37 cellular contexts compared by ENCODE assay signal in the genomic region with DNA sequence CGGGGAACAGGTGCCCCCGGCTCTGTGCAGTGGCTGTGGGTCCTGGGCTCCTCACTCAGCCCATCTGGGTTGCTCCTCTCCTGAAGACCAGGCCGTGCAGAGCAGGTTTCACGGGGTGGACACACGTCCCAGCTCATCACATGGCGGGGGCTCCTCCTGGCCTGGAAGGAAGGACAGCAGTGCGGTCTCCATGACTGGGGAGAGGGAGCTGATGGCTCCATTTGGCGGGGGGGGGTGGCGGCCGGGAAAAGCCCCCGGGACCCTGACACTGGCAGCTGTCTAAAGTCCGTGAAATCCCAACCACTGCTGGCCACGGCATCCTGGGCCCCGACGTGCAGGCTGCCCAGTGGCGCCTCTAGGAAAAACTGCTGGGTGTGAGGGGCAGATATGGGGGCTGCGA.
"Had no signal": no experiment of that assay in that cellular context is flagged by ENCODE, and none has a peak within 500 bp of the region (broad histone marks: within the 10 kb centered on the region; RNA-seq: fewer than 3 reads in every experiment).

No MANE protein-coding gene starts in this region.

- H3K4me3 Mint-ChIP-seq: activated naive CD4-positive, alpha-beta T cell treated with anti-CD3 and anti-CD28 coated beads for 36 hours; activated naive CD4-positive, alpha-beta T cell treated with anti-CD3 and anti-CD28 coated beads, Interleukin-2, amount 10 ng/mL, durations not matched to agents 7 days and 5 days; activated naive CD4-positive, alpha-beta T cell treated with anti-CD3 and anti-CD28 coated beads, Interleukin-2, amount 50 U/mL, for 24 hours; activated naive CD8-positive, alpha-beta T cell; activated naive CD8-positive, alpha-beta T cell treated with anti-CD3 and anti-CD28 coated beads for 36 hours; activated naive CD8-positive, alpha-beta T cell treated with anti-CD3 and anti-CD28 coated beads, Interleukin-2, amount 10 ng/mL, durations not matched to agents 7 days and 5 days; activated naive CD8-positive, alpha-beta T cell treated with anti-CD3 and anti-CD28 coated beads, Interleukin-2, amount 50 U/mL, for 24 hours; activated T-cell treated with anti-CD3 and anti-CD28 coated beads, Interleukin-2, amount 50 U/mL, for 24 hours; activated T-cell treated with anti-CD3 and anti-CD28 coated beads, Interleukin-2, amount 50 U/mL, for 4 hours; activated T-cell treated with anti-CD3 and anti-CD28 coated beads, Interleukin-2, amount 50 U/mL, for 72 hours; activated T-helper 1 cell treated with anti-CD3 and anti-CD28 coated beads, Interleukin-12 subunit alpha, Interleukin-12 subunit beta, Interleukin-2, Interleukin-4 antibody, amounts not matched to agents 30 ng/mL and 10 ng/mL and 1 ng/mL, durations not matched to agents 14 hours and 24 hours and 36 hours; activated T-helper 17 cell treated with anti-CD3 and anti-CD28 coated beads, Interleukin-2, amount 50 U/mL, for 72 hours; brain; central memory CD8-positive, alpha-beta T cell had no signal

- H3K27ac Mint-ChIP-seq: activated naive CD4-positive, alpha-beta T cell treated with anti-CD3 and anti-CD28 coated beads, Interleukin-2, amount 10 ng/mL, durations not matched to agents 7 days and 5 days; activated naive CD4-positive, alpha-beta T cell treated with anti-CD3 and anti-CD28 coated beads, Interleukin-2, amount 50 U/mL, for 24 hours; activated naive CD8-positive, alpha-beta T cell treated with anti-CD3 and anti-CD28 coated beads for 36 hours; activated naive CD8-positive, alpha-beta T cell treated with anti-CD3 and anti-CD28 coated beads, Interleukin-2, amount 10 ng/mL, durations not matched to agents 7 days and 5 days; activated naive CD8-positive, alpha-beta T cell treated with anti-CD3 and anti-CD28 coated beads, Interleukin-2, amount 50 U/mL, for 24 hours; activated T-cell treated with anti-CD3 and anti-CD28 coated beads, Interleukin-2, amount 50 U/mL, for 24 hours; activated T-cell treated with anti-CD3 and anti-CD28 coated beads, Interleukin-2, amount 50 U/mL, for 72 hours; activated T-helper 1 cell treated with anti-CD3 and anti-CD28 coated beads, Interleukin-12 subunit alpha, Interleukin-12 subunit beta, Interleukin-2, Interleukin-4 antibody, amounts not matched to agents 30 ng/mL and 10 ng/mL and 1 ng/mL, durations not matched to agents 14 hours and 24 hours and 36 hours; activated T-helper 17 cell treated with anti-CD3 and anti-CD28 coated beads, Interleukin-2, amount 50 U/mL, for 72 hours; activated T-helper 2 cell treated with anti-CD3 and anti-CD28 coated beads, Interferon-gamma antibody, Interleukin-2, Interleukin-4, amounts not matched to agents 10 μg/mL and 5 μg/mL and 100 μg/mL, durations not matched to agents 14 hours and 24 hours and 36 hours; brain had no signal

- H3K27ac ChIP-seq: adrenal gland, ascending aorta, body of pancreas, brain microvascular endothelial cell, breast epithelium, cardiac muscle cell had no signal

- H3K9me3 Mint-ChIP-seq: activated naive CD4-positive, alpha-beta T cell treated with anti-CD3 and anti-CD28 coated beads, Interleukin-2, amount 10 ng/mL, durations not matched to agents 7 days and 5 days; activated naive CD4-positive, alpha-beta T cell treated with anti-CD3 and anti-CD28 coated beads, Interleukin-2, amount 50 U/mL, for 24 hours; activated naive CD4-positive, alpha-beta T cell treated with anti-CD3 and anti-CD28 coated beads, Interleukin-2, amount 50 U/mL, for 72 hours; activated naive CD8-positive, alpha-beta T cell treated with anti-CD3 and anti-CD28 coated beads, Interleukin-2, amount 10 ng/mL, durations not matched to agents 7 days and 5 days; activated naive CD8-positive, alpha-beta T cell treated with anti-CD3 and anti-CD28 coated beads, Interleukin-2, amount 50 U/mL, for 24 hours; activated T-cell treated with anti-CD3 and anti-CD28 coated beads, Interleukin-2, amount 50 U/mL, for 24 hours; activated T-cell treated with anti-CD3 and anti-CD28 coated beads, Interleukin-2, amount 50 U/mL, for 4 hours; activated T-cell treated with anti-CD3 and anti-CD28 coated beads, Interleukin-2, amount 50 U/mL, for 72 hours; activated T-helper 1 cell treated with anti-CD3 and anti-CD28 coated beads, Interleukin-12 subunit alpha, Interleukin-12 subunit beta, Interleukin-2, Interleukin-4 antibody, amounts not matched to agents 30 ng/mL and 10 ng/mL and 1 ng/mL, durations not matched to agents 14 hours and 24 hours and 36 hours; activated T-helper 17 cell treated with anti-CD3 and anti-CD28 coated beads, Interleukin-2, amount 50 U/mL, for 72 hours; activated T-helper 2 cell treated with anti-CD3 and anti-CD28 coated beads, Interferon-gamma antibody, Interleukin-2, Interleukin-4, amounts not matched to agents 10 μg/mL and 5 μg/mL and 100 μg/mL, durations not matched to agents 14 hours and 24 hours and 36 hours; central memory CD8-positive, alpha-beta T cell had no signal

- H3K36me3 ChIP-seq: adrenal gland, ascending aorta, brain microvascular endothelial cell, breast epithelium, cardiac muscle cell had no signal

- H3K27me3 ChIP-seq: ascending aorta, body of pancreas had no signal

- H3K9me3 ChIP-seq: body of pancreas had no signal

- H3K4me3 ChIP-seq: adrenal gland, ascending aorta, body of pancreas, breast epithelium, cardiac muscle cell had no signal

- H3K4me1 ChIP-seq: body of pancreas, breast epithelium had no signal

- H3K36me3 Mint-ChIP-seq: activated naive CD4-positive, alpha-beta T cell treated with anti-CD3 and anti-CD28 coated beads, Interleukin-2, amount 10 ng/mL, durations not matched to agents 7 days and 5 days; activated naive CD4-positive, alpha-beta T cell treated with anti-CD3 and anti-CD28 coated beads, Interleukin-2, amount 50 U/mL, for 24 hours; activated naive CD8-positive, alpha-beta T cell had no signal

- H3K27me3 Mint-ChIP-seq: activated naive CD4-positive, alpha-beta T cell treated with anti-CD3 and anti-CD28 coated beads, Interleukin-2, amount 50 U/mL, for 24 hours; activated naive CD8-positive, alpha-beta T cell; activated naive CD8-positive, alpha-beta T cell treated with anti-CD3 and anti-CD28 coated beads for 36 hours; activated T-cell treated with anti-CD3 and anti-CD28 coated beads, Interleukin-2, amount 50 U/mL, for 24 hours; activated T-helper 17 cell treated with anti-CD3 and anti-CD28 coated beads, Interleukin-2, amount 50 U/mL, for 72 hours; central memory CD8-positive, alpha-beta T cell had no signal

- DNase-seq: activated effector memory CD4-positive, alpha-beta T cell treated with anti-CD3 and anti-CD28 coated beads, Interleukin-2, amount 50 U/mL, for 16 hours; activated effector memory CD4-positive, alpha-beta T cell treated with Interleukin-2 at 50 U/mL for 16 hours; activated gamma-delta T cell; activated gamma-delta T cell treated with Interleukin-2 at 50 U/mL for 16 hours; activated naive CD4-positive, alpha-beta T cell; activated naive CD4-positive, alpha-beta T cell treated with anti-CD3 and anti-CD28 coated beads for 36 hours; activated naive CD4-positive, alpha-beta T cell treated with anti-CD3 and anti-CD28 coated beads, Interleukin-2, amount 10 ng/mL, durations not matched to agents 7 days and 5 days; activated naive CD4-positive, alpha-beta T cell treated with anti-CD3 and anti-CD28 coated beads, Interleukin-2, amount 50 U/mL, for 16 hours; activated naive CD4-positive, alpha-beta T cell treated with Interleukin-2 at 50 U/mL for 16 hours; activated naive CD8-positive, alpha-beta T cell treated with anti-CD3 and anti-CD28 coated beads for 36 hours; activated naive CD8-positive, alpha-beta T cell treated with anti-CD3 and anti-CD28 coated beads, Interleukin-2, amount 10 ng/mL, durations not matched to agents 7 days and 5 days; activated naive CD8-positive, alpha-beta T cell treated with anti-CD3 and anti-CD28 coated beads, Interleukin-2, amount 50 U/mL, for 24 hours; activated T-cell treated with anti-CD3 and anti-CD28 coated beads, Interleukin-2, amount 50 U/mL, for 1 hour; activated T-cell treated with anti-CD3 and anti-CD28 coated beads, Interleukin-2, amount 50 U/mL, for 24 hours; activated T-cell treated with anti-CD3 and anti-CD28 coated beads, Interleukin-2, amount 50 U/mL, for 4 hours; activated T-cell treated with anti-CD3 and anti-CD28 coated beads, Interleukin-2, amount 50 U/mL, for 48 hours; activated T-cell treated with anti-CD3 and anti-CD28 coated beads, Interleukin-2, amount 50 U/mL, for 72 hours; adrenal gland; amniotic stem cell; amygdala; anterior cingulate cortex; aorta; body of pancreas; brain microvascular endothelial cell; central memory CD4-positive, alpha-beta T cell; cerebellar nuclear complex had no signal
